ENCODE assay signal across 8 cellular contexts in the genomic region with DNA sequence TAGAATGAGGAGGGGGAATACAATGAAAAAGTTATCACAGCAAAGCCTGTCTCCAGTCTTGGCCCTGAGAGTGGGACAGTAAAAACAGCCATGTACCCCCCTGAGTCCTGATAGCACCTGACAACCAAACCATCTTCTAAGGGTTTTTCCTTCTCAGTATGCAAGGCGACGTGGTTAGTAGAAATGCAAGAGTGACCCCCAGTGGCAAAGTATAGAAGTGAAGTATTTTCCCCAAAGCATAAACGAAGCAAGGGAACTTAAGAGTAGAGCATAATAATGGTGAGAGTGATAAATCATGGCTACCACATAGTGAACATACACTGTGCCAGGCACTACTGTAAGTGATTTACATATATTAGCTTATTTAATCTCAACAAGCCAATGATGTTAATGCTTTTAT. TPM values are rescaled to one million over a fixed set of nuclear protein-coding genes. Genes with fewer than 3 reads are reported as not detected.
DNase-seq lines count a peak whose midpoint lies in the region; ATAC-seq and TF ChIP-seq lines count a peak whose summit lies in the region.

No MANE protein-coding gene starts in this region.

- H3K4me1 ChIP-seq in OCI-LY3 (ENCODE audit: low read length) = peaks cover 4% of the 10 kb centered on the region
- no peaks in the 10 kb centered on the region for H3K4me1 ChIP-seq in fibroblast of lung (ENCODE audit: control insufficient read depth, extremely low read depth, insufficient read depth, low read length)
- no peaks in the 10 kb centered on the region for H3K4me1 ChIP-seq in gastrocnemius medialis

- H4K20me1 ChIP-seq in OCI-LY3 (ENCODE audit: insufficient read depth, low read length) (no peaks in the 10 kb centered on the region), fibroblast of lung (ENCODE audit: control insufficient read depth, extremely low read depth, insufficient read depth, low read length) (no peaks in the 10 kb centered on the region)

- H3K4me3 ChIP-seq in AG10803 (ENCODE audit: low read length) = no peak overlapping the region
- H3K4me3 ChIP-seq in OCI-LY3 (ENCODE audit: low read length) = no peak overlapping the region
- H3K4me3 ChIP-seq in fibroblast of lung (replicated peaks in 1 of 4; ENCODE audit: control extremely low read depth in 1 of 4, insufficient read depth in 1 of 4, low read depth in 3 of 4, low read length in 4 of 4) = no peak overlapping the region
- H3K4me3 ChIP-seq in gastrocnemius medialis = no peak overlapping the region

- intact Hi-C loops in gastrocnemius medialis (cut with DNase I; ENCODE audit: low total_unique reads) = no loop called here

- TF ChIP-seq POLR2A in gastrocnemius medialis (IDR thresholded peaks at IDR 0.05) = no peak

- DNase-seq in AG10803 (ENCODE audit: low read depth) (peak; percentile 17), fibroblast of lung (ENCODE audit: low read depth in 2 of 2) (peak; percentile 34 to 42), gastrocnemius medialis (no peak), NCI-H446 treated with DMSO at 0.1 percent for 48 hours (lab: John Stamatoyannopoulos, UW) (no peak)

- H3K9me3 ChIP-seq in OCI-LY3 (ENCODE audit: insufficient read depth, low read length) (no peaks in the 10 kb centered on the region), fibroblast of lung (ENCODE audit: control insufficient read depth, insufficient read depth, low read depth, low read length) (no peaks in the 10 kb centered on the region), gastrocnemius medialis (no peaks in the 10 kb centered on the region)

- TF ChIP-seq CTCF in AG10803 (conservative IDR thresholded peaks at IDR 0.05; ENCODE audit: low read length) (peak; percentile 55), OCI-LY3 (IDR thresholded peaks at IDR 0.05; ENCODE audit: low read depth, low read length) (peak; percentile 68), fibroblast of lung (conservative IDR thresholded peaks at IDR 0.05 in 1 of 2, IDR thresholded peaks at IDR 0.05 in 1 of 2; ENCODE audit: low read depth in 1 of 2, low read length in 2 of 2) (peak; percentile 33 to 49), gastrocnemius medialis (IDR thresholded peaks at IDR 0.05 in 4 of 5, conservative IDR thresholded peaks at IDR 0.05 in 1 of 5) (peak in 4 of 5 experiments; percentile 9 to 51 (median 12))

- H3K27ac ChIP-seq in OCI-LY3 (ENCODE audit: low read length) = no peak overlapping the region
- H3K27ac ChIP-seq in fibroblast of lung (ENCODE audit: insufficient read depth, low read length) = no peak overlapping the region
- H3K27ac ChIP-seq in gastrocnemius medialis = no peak overlapping the region

- H3K9ac ChIP-seq in OCI-LY3 (ENCODE audit: low read length) (no peak overlapping the region), fibroblast of lung (ENCODE audit: insufficient read depth, low read length) (no peak overlapping the region)

- H3K4me2 ChIP-seq in OCI-LY3 (ENCODE audit: low read length) (no peak overlapping the region), fibroblast of lung (ENCODE audit: extremely low read depth, insufficient read depth, low read length) (no peak overlapping the region)

- ATAC-seq in GM18499 (IDR thresholded peaks at IDR 0.05; ENCODE audit: insufficient read depth, unreplicated experiment) (peak; percentile 70), HG03159 (IDR thresholded peaks at IDR 0.05; ENCODE audit: unreplicated experiment) (peak; percentile 89), gastrocnemius medialis (no peak), HG03280 (IDR thresholded peaks at IDR 0.05; ENCODE audit: unreplicated experiment) (no peak)

- H3K27me3 ChIP-seq in OCI-LY3 (ENCODE audit: low read depth, low read length) (no peaks in the 10 kb centered on the region), fibroblast of lung (ENCODE audit: control insufficient read depth, insufficient read depth, low read length) (no peaks in the 10 kb centered on the region), gastrocnemius medialis (no peaks in the 10 kb centered on the region)

- H3K79me2 ChIP-seq in OCI-LY3 (ENCODE audit: low read length) = no peaks in the 10 kb centered on the region
- no peaks in the 10 kb centered on the region for H3K79me2 ChIP-seq in fibroblast of lung (ENCODE audit: control insufficient read depth, insufficient read depth, low read length)

- in situ Hi-C loops in gastrocnemius medialis (cut with MboI; ENCODE audit: low sequenced_read_pairs in 4 of 4) = no loop called here

- H2AFZ ChIP-seq in OCI-LY3 (ENCODE audit: low read depth, low read length) (0 out of 2 replicates have a peak overlapping the region, but pooled peaks have one; percentile 1), fibroblast of lung (ENCODE audit: low read length) (no peak overlapping the region)

- H3K36me3 ChIP-seq in OCI-LY3 (replicated peaks; ENCODE audit: low read depth, low read length) = no peaks in the 10 kb centered on the region
- no peaks in the 10 kb centered on the region for H3K36me3 ChIP-seq in fibroblast of lung (ENCODE audit: control insufficient read depth, insufficient read depth, low read length)
- no peaks in the 10 kb centered on the region for H3K36me3 ChIP-seq in gastrocnemius medialis

RNA-seq across cellular contexts. Expression of gene FAM47C, which starts 52.8 kb away (rescaled TPM):
- total RNA-seq in fibroblast of lung = not detected in 2 replicates
- not detected in 2 replicates for polyA plus RNA-seq in fibroblast of lung
- polyA plus RNA-seq in fibroblast of lung (2012) = not detected in 2 replicates
- 0.20 TPM in 1 of 2 replicates, not detected in the other for polyA minus RNA-seq in fibroblast of lung (ENCODE audit: low replicate concordance)
- not detected for total RNA-seq in gastrocnemius medialis

Comparison
In these comparisons a context has a peak if more than half of its experiments do, and no peak if none do; other contexts are left out.
1. DNase-seq: peak in AG10803 (single experiment) and fibroblast of lung (2 of 2); none in gastrocnemius medialis (0 of 2) and NCI-H446 treated with DMSO at 0.1 percent for 48 hours (single experiment).
2. CTCF ChIP-seq: peak in every context shown above with its lines; median percentile 68 in OCI-LY3; 55 in AG10803; 41 in fibroblast of lung; 12 in gastrocnemius medialis.
3. ATAC-seq: peak in GM18499 (single experiment) and HG03159 (single experiment); none in gastrocnemius medialis (0 of 2) and HG03280 (single experiment).